In the genomic region with DNA sequence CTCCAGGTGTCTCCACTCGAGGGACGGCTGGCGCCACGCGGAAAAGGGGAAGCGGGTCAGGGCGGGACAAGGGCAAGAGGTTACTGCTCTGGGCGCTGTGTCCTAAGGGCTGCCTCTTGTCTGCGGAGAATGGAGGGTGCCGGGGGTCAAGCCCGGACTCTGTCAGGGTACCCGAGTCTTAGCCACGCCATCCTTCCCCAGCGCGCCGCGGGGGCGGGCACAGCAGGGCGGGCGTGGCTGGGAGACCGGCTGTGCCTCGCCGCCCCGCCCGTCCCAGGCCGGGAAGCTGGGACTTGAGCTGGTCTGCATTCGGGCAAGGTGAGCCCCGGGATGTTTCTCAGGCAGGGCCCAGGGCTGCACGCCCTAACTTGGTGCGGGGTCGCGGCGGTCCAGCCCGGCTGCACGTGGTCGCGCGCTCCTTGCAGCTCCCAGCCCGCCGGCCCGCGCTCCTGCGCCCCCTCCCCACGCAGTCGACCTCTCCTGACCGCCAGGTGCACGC, we compare ENCODE assay signal across 8 cellular contexts. TPM values are rescaled to one million over a fixed set of nuclear protein-coding genes. Genes with fewer than 3 reads are reported as not detected.
A peak's percentile ranks its signal among the peaks of the same experiment; 100 is the strongest.
DNase-seq lines count a peak whose midpoint lies in the region; ATAC-seq, FAIRE-seq and TF ChIP-seq lines count a peak whose summit lies in the region.

No MANE protein-coding gene starts in this region.

- H3K27ac Mint-ChIP-seq in activated CD4-positive, alpha-beta memory T cell treated with anti-CD3 and anti-CD28 coated beads, Interleukin-2, amount 10 ng/mL, durations not matched to agents 7 days and 5 days = no peak overlapping the region

- no peak for ATAC-seq in activated CD4-positive, CD25-positive, alpha-beta regulatory T cell treated with anti-CD3 and anti-CD28 coated beads, Interleukin-2, amount 50 U/mL, for 24 hours

- H3K9me3 ChIP-seq in A673 (ENCODE audit: low read depth, low read length, poor library complexity, severe bottlenecking) (no peaks in the 10 kb centered on the region), cardiac muscle cell (ENCODE audit: low read depth) (no peaks in the 10 kb centered on the region)

- H3K36me3 Mint-ChIP-seq in activated CD4-positive, alpha-beta memory T cell treated with anti-CD3 and anti-CD28 coated beads, Interleukin-2, amount 10 ng/mL, durations not matched to agents 7 days and 5 days (ENCODE audit: low read depth) = peaks cover 5% of the 10 kb centered on the region

- BruUV-seq in A673 (replicated peaks; lab: Mats Ljungman, UMichigan) = no TSS peak

- H3K4me1 Mint-ChIP-seq in activated CD4-positive, alpha-beta memory T cell treated with anti-CD3 and anti-CD28 coated beads, Interleukin-2, amount 10 ng/mL, durations not matched to agents 7 days and 5 days = peaks cover 34% of the 10 kb centered on the region

- intact Hi-C loops in A673 (cut with micrococcal nuclease; ENCODE audit: unreplicated experiment) = loop anchor here (5.0 to 10.0 kb wide), 2 partner anchors 33 to 86 kb away; a partner anchor contains a TSS

- POLR2A ChIA-PET in A673 (lab: Charles Lee; ENCODE audit: low non-redundant PET) = no interaction called here
- POLR2A ChIA-PET in activated CD4-positive, alpha-beta memory T cell treated with anti-CD3 and anti-CD28 coated beads, Interleukin-2, amount 10 ng/mL, durations not matched to agents 7 days and 5 days (lab: Charles Lee) = interaction anchor here (0.7 to 1.5 kb wide), 7 partner anchors 8 to 146 kb away, joined by 3 to 7 read pairs (median 3); a partner anchor contains a TSS

- DNase-seq in A673 (ENCODE audit: low spot score) = no peak
- DNase-seq in GM18507 (ENCODE audit: extremely low spot score, insufficient read length, low read depth) = no peak
- DNase-seq in activated CD4-positive, alpha-beta memory T cell treated with anti-CD3 and anti-CD28 coated beads, Interleukin-2, amount 10 ng/mL, durations not matched to agents 7 days and 5 days = peak; percentile 44
- peak; percentile 33 to 34 for DNase-seq in cardiac muscle cell (ENCODE audit: low read depth in 1 of 2, low spot score in 1 of 2)
- no peak for DNase-seq in retinal pigment epithelial cell (ENCODE audit: low read depth)
- DNase-seq in activated CD4-positive, CD25-positive, alpha-beta regulatory T cell treated with anti-CD3 and anti-CD28 coated beads, Interleukin-2, amount 50 U/mL, for 72 hours = no peak
- no peak for DNase-seq in activated gamma-delta T cell treated with Interleukin-2 at 50 U/mL for 16 hours

- no peaks in the 10 kb centered on the region for H3K36me3 ChIP-seq in A673 (ENCODE audit: insufficient read depth, low read length, poor library complexity, severe bottlenecking)
- no peaks in the 10 kb centered on the region for H3K36me3 ChIP-seq in cardiac muscle cell

- H3K9me3 Mint-ChIP-seq in activated CD4-positive, alpha-beta memory T cell treated with anti-CD3 and anti-CD28 coated beads, Interleukin-2, amount 10 ng/mL, durations not matched to agents 7 days and 5 days = no peaks in the 10 kb centered on the region

- TF ChIP-seq CTCF in A673 (conservative IDR thresholded peaks at IDR 0.05; ENCODE audit: low read depth, low read length) (no peak), cardiac muscle cell (IDR thresholded peaks at IDR 0.05; ENCODE audit: low read depth, low read length) (no peak), retinal pigment epithelial cell (conservative IDR thresholded peaks at IDR 0.05; ENCODE audit: low read depth, low read length) (no peak)

- H3K27me3 Mint-ChIP-seq in activated CD4-positive, alpha-beta memory T cell treated with anti-CD3 and anti-CD28 coated beads, Interleukin-2, amount 10 ng/mL, durations not matched to agents 7 days and 5 days = peaks cover 11% of the 10 kb centered on the region

- FAIRE-seq in GM18507 (lab: Jason Lieb, UNC) = peak; percentile 66

- H3K4me1 ChIP-seq in A673 (ENCODE audit: insufficient read depth, low read length, poor library complexity, severe bottlenecking) = peaks cover 15% of the 10 kb centered on the region
- H3K4me1 ChIP-seq in cardiac muscle cell (ENCODE audit: low read depth) = peaks cover 42% of the 10 kb centered on the region

- H3K27ac ChIP-seq in A673 (ENCODE audit: low read depth, low read length, poor library complexity, severe bottlenecking) (no peak overlapping the region), cardiac muscle cell (no peak overlapping the region)

- CTCF ChIA-PET in A673 (lab: Charles Lee) = interaction anchor here (0.5 kb wide), 1 partner anchor 69 kb away, joined by 4 read pairs; no protein-coding TSS in a partner anchor
- CTCF ChIA-PET in activated CD4-positive, alpha-beta memory T cell treated with anti-CD3 and anti-CD28 coated beads, Interleukin-2, amount 10 ng/mL, durations not matched to agents 7 days and 5 days (lab: Charles Lee) = interaction anchor here (1.0 to 3.4 kb wide), 3 partner anchors 33 to 82 kb away, joined by 3 to 14 read pairs (median 9); a partner anchor contains a TSS

- H3K27me3 ChIP-seq in A673 (replicated peaks; ENCODE audit: insufficient read depth, low read depth, low read length, poor library complexity) (no peaks in the 10 kb centered on the region), cardiac muscle cell (peaks cover 5% of the 10 kb centered on the region)

- H3K4me3 ChIP-seq in A673 (ENCODE audit: low read depth, low read length, poor library complexity, severe bottlenecking) = peak overlapping the region; percentile 40
- H3K4me3 ChIP-seq in cardiac muscle cell = peak overlapping the region; percentile 23
- peak overlapping the region; percentile 29 for H3K4me3 ChIP-seq in retinal pigment epithelial cell (ENCODE audit: low read length)

- H3K4me3 Mint-ChIP-seq in activated CD4-positive, alpha-beta memory T cell treated with anti-CD3 and anti-CD28 coated beads, Interleukin-2, amount 10 ng/mL, durations not matched to agents 7 days and 5 days = peak overlapping the region; percentile 13

RNA-seq across cellular contexts. Expression of a gene that starts 6.2 kb away (rescaled TPM):
- total RNA-seq in A673 (2021) (2,855 and 3,247 TPM in 2 replicates), cardiac muscle cell (2,244 and 2,883 TPM in 2 replicates)
- 1,000 to 10,000 TPM; 3,658 to 3,769 TPM for total RNA-seq in activated CD4-positive, alpha-beta memory T cell treated with anti-CD3 and anti-CD28 coated beads, Interleukin-2, amount 10 ng/mL, durations not matched to agents 7 days and 5 days
- polyA plus RNA-seq in cardiac muscle cell = 1,007 and 1,036 TPM in 2 replicates

RNA-seq across cellular contexts. Expression of a gene that starts 9.3 kb away (rescaled TPM):
- total RNA-seq in A673 (2021) (0.26 and 0.31 TPM in 2 replicates), cardiac muscle cell (9.0 and 11.3 TPM in 2 replicates)
- total RNA-seq in activated CD4-positive, alpha-beta memory T cell treated with anti-CD3 and anti-CD28 coated beads, Interleukin-2, amount 10 ng/mL, durations not matched to agents 7 days and 5 days = under 1 TPM; 0.43 to 0.50 TPM
- 1.5 and 2.4 TPM in 2 replicates for polyA plus RNA-seq in cardiac muscle cell

RNA-seq across cellular contexts. Expression of a gene that starts 33.3 kb away (rescaled TPM):
- 49.4 and 49.5 TPM in 2 replicates for total RNA-seq in A673 (2021)
- total RNA-seq in activated CD4-positive, alpha-beta memory T cell treated with anti-CD3 and anti-CD28 coated beads, Interleukin-2, amount 10 ng/mL, durations not matched to agents 7 days and 5 days = 10 to 100 TPM; 29.0 TPM
- 57.0 and 65.6 TPM in 2 replicates for total RNA-seq in cardiac muscle cell
- polyA plus RNA-seq in cardiac muscle cell = 51.2 and 56.9 TPM in 2 replicates

Comparison
In these comparisons a context has a peak if more than half of its experiments do, and no peak if none do; other contexts are left out.
1. DNase-seq: peak in activated CD4-positive, alpha-beta memory T cell treated with anti-CD3 and anti-CD28 coated beads, Interleukin-2, amount 10 ng/mL, durations not matched to agents 7 days and 5 days (single experiment) and cardiac muscle cell (2 of 2); none in A673 (single experiment), GM18507 (single experiment), retinal pigment epithelial cell (single experiment), activated CD4-positive, CD25-positive, alpha-beta regulatory T cell treated with anti-CD3 and anti-CD28 coated beads, Interleukin-2, amount 50 U/mL, for 72 hours (single experiment) and activated gamma-delta T cell treated with Interleukin-2 at 50 U/mL for 16 hours (single experiment).
2. Peak in every context shown above with its lines, with median percentiles within 50 percentile points of each other: H3K4me3 ChIP-seq.